Comparison of ENCODE assay signal across 1 cellular context in genomic region chr19:30068528-30069395, GRCh38.
TF ChIP-seq lines count a peak whose summit lies in the region.

No MANE protein-coding gene starts in this region.

TF ChIP-seq in H1, 55 proteins besides CTCF, POLR2A, EP300 and RAD21:
- TF ChIP-seq NRF1 (IDR thresholded peaks at IDR 0.05; ENCODE audit: low read depth, low read length) (no peak), JUND (IDR thresholded peaks at IDR 0.05; ENCODE audit: low read length) (no peak), SAP30 (IDR thresholded peaks at IDR 0.05; ENCODE audit: insufficient read depth, insufficient replicate concordance, low read length) (no peak), SP2 (IDR thresholded peaks at IDR 0.05; ENCODE audit: low read length) (no peak), USF2 (IDR thresholded peaks at IDR 0.05; ENCODE audit: low read length) (no peak), YY1 (IDR thresholded peaks at IDR 0.05; ENCODE audit: low read depth, low read length) (no peak), TAF7 (optimal IDR thresholded peaks at IDR 0.05; ENCODE audit: borderline replicate concordance, low read depth, low read length) (no peak), SP1 (IDR thresholded peaks at IDR 0.05; ENCODE audit: low read depth, low read length) (no peak), RBBP5 (IDR thresholded peaks at IDR 0.05; ENCODE audit: borderline replicate concordance, low read depth, low read length) (no peak)
